In genomic region chr14:34070917-34071407, GRCh38 we compare ENCODE assay signal across 27 cellular contexts.
"Had no signal": no experiment of that assay in that cellular context is flagged by ENCODE, and none has a peak within 500 bp of the region (broad histone marks: within the 10 kb centered on the region; RNA-seq: fewer than 3 reads in every experiment).

No MANE protein-coding gene starts in this region.

- H3K4me3 ChIP-seq: stomach, suprapubic skin, testis, thoracic aorta, thyroid gland, tibial artery, tibial nerve, transverse colon, upper lobe of left lung, upper lobe of right lung, uterus, vagina had no signal

- H3K9me3 ChIP-seq: suprapubic skin, testis, thoracic aorta, thyroid gland, upper lobe of right lung, vagina had no signal

- ATAC-seq: stimulated activated effector memory CD8-positive, alpha-beta T cell treated with anti-CD3 and anti-CD28 coated beads, Interleukin-12 subunit alpha, Interleukin-12 subunit beta, amount 100 ng/mL, for 72 hours; stimulated activated memory B cell treated with anti-CD40 and anti-IgM and Interleukin-4, amounts not matched to agents 10 μg/mL and 1 μg/mL and 100 μg/mL, for 72 hours; stimulated activated naive B cell treated with anti-CD40 and anti-IgM and Interleukin-4, amounts not matched to agents 10 μg/mL and 1 μg/mL and 100 μg/mL, for 72 hours; stimulated activated naive CD8-positive, alpha-beta T cell treated with anti-CD3 and anti-CD28 coated beads, Interleukin-15, amount 100 ng/mL, for 72 hours; stimulated activated naive CD8-positive, alpha-beta T cell treated with anti-CD3 and anti-CD28 coated beads, Interleukin-15, Interleukin-2, amounts not matched to agents 100 U/mL and 50 U/mL, for 24 hours; upper lobe of right lung had no signal

- DNase-seq: stimulated activated CD4-positive, alpha-beta T cell treated with anti-CD3 and anti-CD28 coated beads, Interleukin-2, amount 100 ng/mL, for 48 hours; stimulated activated CD4-positive, alpha-beta T cell treated with anti-CD3 and anti-CD28 coated beads, Interleukin-4, amount 100 ng/mL, for 1 hour; stimulated activated CD4-positive, alpha-beta T cell treated with anti-CD3 and anti-CD28 coated beads, Interleukin-4, amount 100 ng/mL, for 24 hours; stimulated activated CD4-positive, alpha-beta T cell treated with anti-CD3 and anti-CD28 coated beads, Interleukin-4, amount 100 ng/mL, for 4 hours; stimulated activated CD8-positive, alpha-beta memory T cell treated with anti-CD3 and anti-CD28 coated beads, Interleukin-4, amount 100 ng/mL, for 48 hours; stimulated activated naive B cell treated with anti-CD40 and anti-IgM and Interleukin-4, amounts not matched to agents 10 μg/mL and 1 μg/mL and 100 μg/mL, for 72 hours; stimulated activated naive CD4-positive, alpha-beta T cell; stimulated activated naive CD4-positive, alpha-beta T cell treated with Interleukin-2 at 50 U/mL for 16 hours; stimulated activated naive CD8-positive, alpha-beta T cell treated with anti-CD3 and anti-CD28 coated beads, Interleukin-15, amount 100 ng/mL, for 72 hours; stimulated activated naive CD8-positive, alpha-beta T cell treated with anti-CD3 and anti-CD28 coated beads, Interleukin-15, Interleukin-2, amounts not matched to agents 100 U/mL and 50 U/mL, for 24 hours; stomach; substantia nigra; testis; thyroid gland; tibial artery; transverse colon; trophoblast cell; upper lobe of left lung; upper lobe of right lung; uterus had no signal

- FAIRE-seq: urothelium cell line had no signal

- H3K36me3 ChIP-seq: stomach, suprapubic skin, thoracic aorta, thyroid gland, tibial artery, tibial nerve, transverse colon, upper lobe of left lung, upper lobe of right lung, uterus, vagina had no signal

- H3K4me1 ChIP-seq: stomach, suprapubic skin, testis, upper lobe of left lung, upper lobe of right lung, uterus, vagina had no signal

- H3K27ac ChIP-seq: stomach, suprapubic skin, testis, thoracic aorta, tibial nerve, transverse colon, upper lobe of left lung, upper lobe of right lung, uterus, vagina had no signal

- H3K27me3 ChIP-seq: stomach, suprapubic skin, testis, thyroid gland, tibial artery, tibial nerve, transverse colon, upper lobe of left lung, upper lobe of right lung, uterus, vagina had no signal
